8 cellular contexts compared by ENCODE assay signal in the genomic region with DNA sequence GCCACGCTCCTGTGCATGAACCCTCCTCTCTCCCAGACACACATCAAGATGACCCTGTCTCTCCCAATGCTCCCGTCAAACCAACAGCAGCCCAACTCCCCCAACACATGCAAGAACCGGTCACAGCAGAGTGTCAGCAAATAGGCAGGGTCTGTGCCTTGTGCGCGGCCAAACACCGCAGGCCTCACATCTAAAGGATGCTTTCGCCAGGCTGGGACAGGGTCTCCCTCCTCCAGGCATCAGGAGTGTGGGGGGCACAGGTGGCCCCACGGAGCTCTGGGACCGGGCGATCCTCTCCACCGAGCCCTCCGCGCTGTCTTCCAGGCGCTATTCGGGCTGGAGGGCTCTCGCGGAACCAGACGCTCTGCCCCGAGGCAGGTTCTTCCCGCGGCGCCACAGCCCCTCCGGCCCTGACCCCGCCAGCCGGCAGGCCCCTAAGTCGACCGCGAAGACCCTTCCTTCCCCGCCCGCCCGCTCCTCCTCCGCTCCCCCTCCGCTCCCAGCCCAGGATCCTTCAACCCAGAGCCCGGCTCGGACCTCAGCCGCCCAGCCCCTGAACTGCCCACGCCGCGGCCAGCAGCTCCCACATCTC. TPM values are rescaled to one million over a fixed set of nuclear protein-coding genes. Genes with fewer than 3 reads are reported as not detected.
A peak's percentile ranks its signal among the peaks of the same experiment; 100 is the strongest.
DNase-seq lines count a peak whose midpoint lies in the region; ATAC-seq and TF ChIP-seq lines count a peak whose summit lies in the region.

No MANE protein-coding gene starts in this region.

- peak overlapping the region; percentile 86 to 94 for H3K4me3 ChIP-seq in duodenal mucosa (ENCODE audit: low read depth in 1 of 2, low read length in 2 of 2)
- peak overlapping the region; percentile 72 for H3K4me3 ChIP-seq in lung
- peak overlapping the region; percentile 79 to 95 (median 90) for H3K4me3 ChIP-seq in subcutaneous abdominal adipose tissue (ENCODE audit: low read depth in 1 of 5, low read length in 5 of 5)

- no peaks in the 10 kb centered on the region for H3K9me3 ChIP-seq in duodenal mucosa (ENCODE audit: control insufficient read depth in 1 of 2, low read length in 2 of 2)
- no peaks in the 10 kb centered on the region for H3K9me3 ChIP-seq in lung (ENCODE audit: control insufficient read depth in 2 of 2, insufficient read depth in 1 of 2, low read length in 1 of 2)
- H3K9me3 ChIP-seq in subcutaneous abdominal adipose tissue (ENCODE audit: control insufficient read depth in 5 of 5, low read length in 5 of 5): peaks cover 0 to 3% (median 0%) of the 10 kb centered on the region in 5 donors

- H3K9ac ChIP-seq in duodenal mucosa (ENCODE audit: low read depth in 1 of 2, low read length in 2 of 2) (peak overlapping the region; percentile 49 to 83), subcutaneous abdominal adipose tissue (ENCODE audit: low read length in 5 of 5) (peak overlapping the region; percentile 1 to 83 (median 77))

- H3K27ac Mint-ChIP-seq in T-cell: peak overlapping the region; percentile 95

- H3K27me3 Mint-ChIP-seq in T-cell: no peaks in the 10 kb centered on the region

- H3K4me3 Mint-ChIP-seq in T-cell: peak overlapping the region; percentile 96 to 100 (median 99)

- H3K36me3 Mint-ChIP-seq in T-cell: no peaks in the 10 kb centered on the region

- no peak for TF ChIP-seq CTCF in lung (IDR thresholded peaks at IDR 0.05; ENCODE audit: control extremely low read depth, extremely low read depth)

- peaks cover 29 to 35% (median 34%) of the 10 kb centered on the region in 3 donors for H3K4me1 Mint-ChIP-seq in T-cell

- POLR2A ChIA-PET in T-cell (lab: Charles Lee): no interaction called here

- H3K27me3 ChIP-seq in duodenal mucosa (ENCODE audit: control insufficient read depth in 1 of 2, insufficient read depth in 2 of 2, low read length in 2 of 2) (peaks cover 0 to 6% of the 10 kb centered on the region in 2 donors), lung (ENCODE audit: control insufficient read depth, insufficient read depth) (no peaks in the 10 kb centered on the region), subcutaneous abdominal adipose tissue (ENCODE audit: control insufficient read depth in 5 of 5, insufficient read depth in 4 of 5, low read length in 5 of 5) (no peaks in the 10 kb centered on the region)

- ATAC-seq in HG03457 (IDR thresholded peaks at IDR 0.05; ENCODE audit: unreplicated experiment) (peak; percentile 1), T-cell (replicated peaks in 1 of 4) (peak in 3 of 4 experiments; percentile 1 to 3 (median 3)), lung (ENCODE audit: insufficient read depth, low FRiP score) (no peak), HG03571 (IDR thresholded peaks at IDR 0.05; ENCODE audit: unreplicated experiment) (no peak)

- H3K4me1 ChIP-seq in duodenal mucosa (ENCODE audit: control insufficient read depth in 1 of 2, insufficient read depth in 2 of 2, low read length in 2 of 2) (peaks cover 5 to 13% of the 10 kb centered on the region in 2 donors), lung (ENCODE audit: control insufficient read depth in 2 of 2, insufficient read depth in 2 of 2, low read length in 2 of 2) (peaks cover 4 to 5% of the 10 kb centered on the region in 2 donors), subcutaneous abdominal adipose tissue (ENCODE audit: control insufficient read depth in 5 of 5, insufficient read depth in 5 of 5, low read length in 5 of 5) (peaks cover 0 to 19% (median 15%) of the 10 kb centered on the region in 5 donors)

- H3K27ac ChIP-seq in duodenal mucosa (ENCODE audit: low read depth, low read length): peak overlapping the region; percentile 46
- H3K27ac ChIP-seq in lung (ENCODE audit: low read depth in 1 of 2, low read length in 1 of 2): peak overlapping the region in 1 of 2 donors; percentile 91
- peak overlapping the region; percentile 48 for H3K27ac ChIP-seq in subcutaneous abdominal adipose tissue (ENCODE audit: low read depth, low read length)

- H3K36me3 ChIP-seq in duodenal mucosa (ENCODE audit: control insufficient read depth in 1 of 2, insufficient read depth in 2 of 2, low read length in 2 of 2) (no peaks in the 10 kb centered on the region), lung (ENCODE audit: control insufficient read depth in 2 of 2, insufficient read depth in 2 of 2, low read length in 2 of 2) (no peaks in the 10 kb centered on the region), subcutaneous abdominal adipose tissue (ENCODE audit: control insufficient read depth in 5 of 5, insufficient read depth in 5 of 5, low read length in 5 of 5) (peaks cover 0 to 2% (median 0%) of the 10 kb centered on the region in 5 donors)

- DNase-seq in activated effector memory CD4-positive, alpha-beta T cell treated with Interleukin-2 at 50 U/mL for 16 hours: peak; percentile 10
- DNase-seq in activated effector memory CD4-positive, alpha-beta T cell treated with anti-CD3 and anti-CD28 coated beads, Interleukin-2, amount 50 U/mL, for 16 hours: no peak
- peak in 14 of 34 experiments; percentile 1 to 33 (median 12) for DNase-seq in T-cell
- DNase-seq in lung (ENCODE audit: low spot score): peak; percentile 29

- 4 to 5% methylated on average over 39 of the region's 39 CpGs for WGBS in lung, 2 donors

- peaks cover 0 to 4% (median 0%) of the 10 kb centered on the region in 3 donors for H3K9me3 Mint-ChIP-seq in T-cell

- CTCF ChIA-PET in T-cell (lab: Charles Lee): interaction anchor here (0.6 to 1.5 kb wide), 4 partner anchors 31 to 94 kb away, joined by 3 to 5 read pairs (median 3); partner anchors contain the start of gene SAAL1 (in 1 of the 2)

RNA-seq across cellular contexts. Expression of gene SERGEF, which starts 0.4 kb away (rescaled TPM):
- total RNA-seq in T-cell: 10 to 100 TPM; 45.9 to 59.1 (median 55.9) TPM
- total RNA-seq in lung: 10 to 100 TPM; 20.5 to 33.3 TPM
- 10 to 100 TPM; 20.2 to 85.0 TPM for polyA plus RNA-seq in lung

RNA-seq across cellular contexts. Expression of gene TPH1, which starts 33.7 kb away (rescaled TPM):
- total RNA-seq in T-cell: 1 to 10 TPM in 3 of 5 donors, under 1 TPM in 2; 0.38 to 1.3 (median 1.1) TPM
- 1 to 10 TPM in 1 of 2 donors, under 1 TPM in 1; 0.74 to 2.8 TPM for total RNA-seq in lung
- under 1 TPM; 0.13 to 0.37 TPM for polyA plus RNA-seq in lung

Comparison
In these comparisons a context has a peak if more than half of its experiments do, and no peak if none do; other contexts are left out.
1. ATAC-seq: peak in HG03457 (single experiment) and T-cell (3 of 4); none in lung (single experiment) and HG03571 (single experiment).
2. Peak in every context shown above with its lines, with median percentiles within 50 percentile points of each other: H3K4me3 ChIP-seq.